ENCODE assay signal across 24 cellular contexts in the genomic region with DNA sequence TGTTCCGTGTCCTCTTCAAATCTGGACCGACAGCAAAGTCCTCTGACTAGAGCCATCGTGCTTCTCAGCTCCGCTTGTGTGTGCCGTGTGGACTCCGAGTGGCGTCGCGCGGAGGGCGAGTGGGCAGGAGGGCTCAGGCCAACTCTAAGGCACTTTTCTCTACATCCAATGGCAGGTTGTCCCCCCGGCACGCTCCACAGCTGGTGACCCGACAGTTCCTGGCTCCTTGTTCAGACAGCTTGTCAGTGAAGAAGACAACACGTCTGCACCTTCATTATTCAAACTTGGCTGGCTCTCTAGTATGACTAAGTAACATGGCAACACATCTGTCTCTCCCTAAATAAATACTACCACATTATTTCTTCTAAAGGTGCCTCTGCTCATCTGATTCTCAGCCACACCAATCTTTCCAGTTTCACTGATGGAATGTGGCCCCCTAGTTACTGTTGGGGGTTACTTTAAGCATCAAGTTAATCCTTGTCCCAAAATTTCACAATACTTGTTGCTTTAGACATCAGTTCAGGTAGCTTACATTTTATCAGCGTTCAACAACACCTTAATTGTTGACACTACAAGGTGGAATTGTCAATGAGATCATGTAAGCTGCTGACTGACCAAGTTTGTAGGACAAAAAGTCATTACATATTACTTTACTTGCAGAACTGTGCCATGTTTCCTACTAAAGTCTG. TPM values are rescaled to one million over a fixed set of nuclear protein-coding genes. Genes with fewer than 3 reads are reported as not detected.
A peak's percentile ranks its signal among the peaks of the same experiment; 100 is the strongest.
DNase-seq lines count a peak whose midpoint lies in the region; ATAC-seq and TF ChIP-seq lines count a peak whose summit lies in the region.
"Had no signal": no experiment of that assay in that cellular context is flagged by ENCODE, and none has a peak within 500 bp of the region (broad histone marks: within the 10 kb centered on the region; RNA-seq: fewer than 3 reads in every experiment).

No MANE protein-coding gene starts in this region.

- H3K9ac ChIP-seq in trophoblast cell (ENCODE audit: low read length) = peak overlapping the region; percentile 52

- no peak overlapping the region for H2AK5ac ChIP-seq in trophoblast cell (ENCODE audit: low read length)

- H3K27me3 Mint-ChIP-seq in activated naive CD4-positive, alpha-beta T cell treated with anti-CD3 and anti-CD28 coated beads for 36 hours (ENCODE audit: low read depth) = no peaks in the 10 kb centered on the region
- H3K27me3 Mint-ChIP-seq: IgD-negative memory B cell; stimulated activated memory B cell treated with anti-CD40 and anti-IgM and Interleukin-4, amounts not matched to agents 10 μg/mL and 1 μg/mL and 100 μg/mL, for 72 hours; type B pancreatic cell had no signal

- no peak overlapping the region for H3K27ac ChIP-seq in RWPE2 (ENCODE audit: poor library complexity, severe bottlenecking)
- H3K27ac ChIP-seq in heart right ventricle = peak overlapping the region in 1 of 10 donors; percentile 16
- H3K27ac ChIP-seq in trophoblast cell (ENCODE audit: low read depth, low read length) = no peak overlapping the region
- H3K27ac ChIP-seq: adrenal gland had no signal

- no peaks in the 10 kb centered on the region for H3K79me2 ChIP-seq in trophoblast cell (ENCODE audit: control insufficient read depth, insufficient read depth, low read length, poor library complexity)

- peak overlapping the region; percentile 4 for H3K27ac Mint-ChIP-seq in activated naive CD4-positive, alpha-beta T cell treated with anti-CD3 and anti-CD28 coated beads for 36 hours
- H3K27ac Mint-ChIP-seq: CD14-positive monocyte; IgD-negative memory B cell; stimulated activated memory B cell treated with anti-CD40 and anti-IgM and Interleukin-4, amounts not matched to agents 10 μg/mL and 1 μg/mL and 100 μg/mL, for 72 hours; type B pancreatic cell had no signal

- no peak overlapping the region for H2AFZ ChIP-seq in trophoblast cell (ENCODE audit: insufficient read depth, low read length, poor library complexity)

- DNase-seq in activated naive CD4-positive, alpha-beta T cell treated with anti-CD3 and anti-CD28 coated beads for 36 hours = no peak
- DNase-seq in activated naive CD4-positive, alpha-beta T cell treated with Interleukin-2 at 50 U/mL for 16 hours = no peak
- DNase-seq in RWPE2 (ENCODE audit: low spot score) (peak; percentile 45), heart right ventricle (no peak), trophoblast cell (no peak), cerebellum (ENCODE audit: low spot score) (no peak), NCI-H226 (no peak)
- no peak for DNase-seq in stimulated activated CD4-positive, alpha-beta T cell treated with anti-CD3 and anti-CD28 coated beads, Interleukin-4, amount 100 ng/mL, for 1 hour
- DNase-seq: ACHN; activated CD4-positive, alpha-beta T cell treated with anti-CD3 and anti-CD28 coated beads, Interleukin-2, amount 50 U/mL, for 1 hour; activated T-cell treated with anti-CD3 and anti-CD28 coated beads, Interleukin-2, amount 50 U/mL, for 1 hour; adrenal gland; caudate nucleus; effector memory CD4-positive, alpha-beta T cell; NCI-H345; NK-92 treated with Interleukin-12 subunit alpha and Interleukin-12 subunit beta, amount 100 ng/mL, for 24 hours; RPMI8226; SW 1271 had no signal

- intact Hi-C loops in activated naive CD4-positive, alpha-beta T cell treated with anti-CD3 and anti-CD28 coated beads for 36 hours (cut with micrococcal nuclease) = no loop called here
- intact Hi-C loops in heart right ventricle (cut with DNase I) = no loop called here

- H4K12ac ChIP-seq in trophoblast cell (ENCODE audit: low read depth, low read length) = no peak overlapping the region

- no peak overlapping the region for H3K4me3 Mint-ChIP-seq in activated naive CD4-positive, alpha-beta T cell treated with anti-CD3 and anti-CD28 coated beads for 36 hours
- H3K4me3 Mint-ChIP-seq: CD14-positive monocyte; IgD-negative memory B cell; stimulated activated memory B cell treated with anti-CD40 and anti-IgM and Interleukin-4, amounts not matched to agents 10 μg/mL and 1 μg/mL and 100 μg/mL, for 72 hours; type B pancreatic cell had no signal

- peaks cover 5% of the 10 kb centered on the region for H3K4me1 ChIP-seq in RWPE2 (ENCODE audit: insufficient read depth, poor library complexity, severe bottlenecking)
- H3K4me1 ChIP-seq in heart right ventricle = peaks cover 2 to 29% (median 8%) of the 10 kb centered on the region in 9 donors
- no peaks in the 10 kb centered on the region for H3K4me1 ChIP-seq in trophoblast cell (ENCODE audit: control insufficient read depth in 1 of 2, insufficient read depth in 2 of 2, low read length in 2 of 2)

- H3K4me3 ChIP-seq in RWPE2 (ENCODE audit: severe bottlenecking) (no peak overlapping the region), heart right ventricle (no peak overlapping the region), trophoblast cell (ENCODE audit: low read depth, low read length) (no peak overlapping the region)
- H3K4me3 ChIP-seq: adrenal gland had no signal

- no peak overlapping the region for H2BK5ac ChIP-seq in trophoblast cell (ENCODE audit: low read depth, low read length, poor library complexity)

- no peak overlapping the region for H3K4ac ChIP-seq in trophoblast cell (ENCODE audit: low read depth, low read length)

- H2BK12ac ChIP-seq in trophoblast cell (ENCODE audit: low read length) = no peak overlapping the region

- H3K14ac ChIP-seq in trophoblast cell (ENCODE audit: low read length) = no peak overlapping the region

- H3K23ac ChIP-seq in trophoblast cell (ENCODE audit: low read length) = no peak overlapping the region

- H3K36me3 Mint-ChIP-seq in activated naive CD4-positive, alpha-beta T cell treated with anti-CD3 and anti-CD28 coated beads for 36 hours (ENCODE audit: low read depth) = peaks cover 21% of the 10 kb centered on the region

- H4K91ac ChIP-seq in trophoblast cell (ENCODE audit: low read depth, low read length) = no peak overlapping the region

- H4K8ac ChIP-seq in trophoblast cell (ENCODE audit: low read depth, low read length) = no peak overlapping the region

- H3K36me3 ChIP-seq in RWPE2 (ENCODE audit: low read depth) (peaks cover 85% of the 10 kb centered on the region), heart right ventricle (peaks cover 0 to 87% (median 45%) of the 10 kb centered on the region in 9 donors), trophoblast cell (ENCODE audit: control insufficient read depth in 1 of 2, insufficient read depth in 2 of 2, low read length in 2 of 2) (peaks cover 30 to 45% of the 10 kb centered on the region in 2 experiments)

- ATAC-seq in RWPE2 (ENCODE audit: low read depth) (no peak), heart right ventricle (peak in 5 of 8 donors; percentile 18 to 65 (median 51))
- ATAC-seq: stimulated activated memory B cell treated with anti-CD40 and anti-IgM and Interleukin-4, amounts not matched to agents 10 μg/mL and 1 μg/mL and 100 μg/mL, for 72 hours had no signal

- H3K4me1 Mint-ChIP-seq in activated naive CD4-positive, alpha-beta T cell treated with anti-CD3 and anti-CD28 coated beads for 36 hours (ENCODE audit: low read depth) = peaks cover 35% of the 10 kb centered on the region
- H3K4me1 Mint-ChIP-seq: stimulated activated memory B cell treated with anti-CD40 and anti-IgM and Interleukin-4, amounts not matched to agents 10 μg/mL and 1 μg/mL and 100 μg/mL, for 72 hours had no signal

- WGBS in heart right ventricle, 2 donors = 76% methylated on average over 16 of the region's 16 CpGs
- no CpG with 5 or more reads among the region's 16 CpGs for WGBS in trophoblast cell (ENCODE audit: extremely low coverage, insufficient coverage, insufficient read length)

- no peak overlapping the region for H3K18ac ChIP-seq in trophoblast cell (ENCODE audit: low read length)

- CTCF ChIA-PET in activated naive CD4-positive, alpha-beta T cell treated with anti-CD3 and anti-CD28 coated beads for 36 hours (lab: Charles Lee) = interaction anchor here (0.6 to 1.0 kb wide), 2 partner anchors 24 to 39 kb away, joined by 3 to 4 read pairs; a partner anchor contains a TSS

- no peaks in the 10 kb centered on the region for H3K79me1 ChIP-seq in trophoblast cell (ENCODE audit: low read length)

- no peak overlapping the region for H3K4me2 ChIP-seq in trophoblast cell (ENCODE audit: low read length)

- no peaks in the 10 kb centered on the region for H3K27me3 ChIP-seq in RWPE2 (ENCODE audit: insufficient read depth, poor library complexity, severe bottlenecking)
- H3K27me3 ChIP-seq in heart right ventricle = no peaks in the 10 kb centered on the region
- H3K27me3 ChIP-seq in trophoblast cell (ENCODE audit: insufficient read depth, low read length) = no peaks in the 10 kb centered on the region
- H3K27me3 ChIP-seq: adrenal gland had no signal

- no peak overlapping the region for H2BK120ac ChIP-seq in trophoblast cell (ENCODE audit: insufficient read depth, low read length, poor library complexity)

- H3K9me3 Mint-ChIP-seq in activated naive CD4-positive, alpha-beta T cell treated with anti-CD3 and anti-CD28 coated beads for 36 hours = no peaks in the 10 kb centered on the region
- H3K9me3 Mint-ChIP-seq: IgD-negative memory B cell; stimulated activated memory B cell treated with anti-CD40 and anti-IgM and Interleukin-4, amounts not matched to agents 10 μg/mL and 1 μg/mL and 100 μg/mL, for 72 hours; type B pancreatic cell had no signal

- H3K9me3 ChIP-seq in RWPE2 (ENCODE audit: severe bottlenecking) = no peaks in the 10 kb centered on the region
- H3K9me3 ChIP-seq in heart right ventricle = no peaks in the 10 kb centered on the region
- H3K9me3 ChIP-seq in trophoblast cell (ENCODE audit: insufficient read depth, low read depth, low read length) = peaks cover 2% of the 10 kb centered on the region
- H3K9me3 ChIP-seq: adrenal gland had no signal

- TF ChIP-seq CTCF in RWPE2 (IDR thresholded peaks at IDR 0.05; ENCODE audit: poor library complexity, severe bottlenecking) (no peak), heart right ventricle (IDR thresholded peaks at IDR 0.05) (no peak)

RNA-seq across cellular contexts. Expression of a gene that starts 15.4 kb away (rescaled TPM):
- total RNA-seq in activated naive CD4-positive, alpha-beta T cell treated with anti-CD3 and anti-CD28 coated beads for 36 hours = 10 to 100 TPM; 31.4 to 32.1 TPM
- 10 to 100 TPM; 44.4 to 70.6 (median 58.0) TPM for total RNA-seq in heart right ventricle
- 10 to 100 TPM; 27.1 to 97.2 TPM for polyA plus RNA-seq in heart right ventricle
- polyA plus RNA-seq in trophoblast cell (2013) = 26.2 and 27.2 TPM in 2 replicates
- 24.0 TPM for total RNA-seq in cerebellum

RNA-seq across cellular contexts. Expression of a gene that starts 43.5 kb away (rescaled TPM):
- not detected for total RNA-seq in activated naive CD4-positive, alpha-beta T cell treated with anti-CD3 and anti-CD28 coated beads for 36 hours
- total RNA-seq in heart right ventricle (1 to 10 TPM in 2 of 10 donors, under 1 TPM in 8; 0.04 to 1.2 (median 0.44) TPM), cerebellum (58.7 TPM)
- polyA plus RNA-seq in heart right ventricle = under 1 TPM; 0.16 to 0.37 TPM
- polyA plus RNA-seq in trophoblast cell (2013) = 0.81 and 0.86 TPM in 2 replicates
- polyA plus RNA-seq: CD14-positive monocyte, IgD-negative memory B cell had no signal

RNA-seq across cellular contexts. Expression of a gene that starts 53.4 kb away (rescaled TPM):
- not detected for total RNA-seq in activated naive CD4-positive, alpha-beta T cell treated with anti-CD3 and anti-CD28 coated beads for 36 hours
- not detected for total RNA-seq in heart right ventricle
- not detected for polyA plus RNA-seq in heart right ventricle
- not detected in 2 replicates for polyA plus RNA-seq in trophoblast cell (2013)
- not detected for total RNA-seq in cerebellum
- total RNA-seq: adrenal gland, Daoy had no signal
- polyA plus RNA-seq: adrenal gland, CD14-positive monocyte, IgD-negative memory B cell, neural cell had no signal

Comparison
In these comparisons a context has a peak if more than half of its experiments do, and no peak if none do; other contexts are left out.
1. RNA of a gene that starts 43.5 kb away (total RNA-seq): 58.7 TPM in cerebellum (single experiment); 0.04 to 1.2 TPM in heart right ventricle and not detected in activated naive CD4-positive, alpha-beta T cell treated with anti-CD3 and anti-CD28 coated beads for 36 hours; every median in the first group is over 10 times any median in the second.